Comparison of ENCODE assay signal across 13 cellular contexts in the genomic region with DNA sequence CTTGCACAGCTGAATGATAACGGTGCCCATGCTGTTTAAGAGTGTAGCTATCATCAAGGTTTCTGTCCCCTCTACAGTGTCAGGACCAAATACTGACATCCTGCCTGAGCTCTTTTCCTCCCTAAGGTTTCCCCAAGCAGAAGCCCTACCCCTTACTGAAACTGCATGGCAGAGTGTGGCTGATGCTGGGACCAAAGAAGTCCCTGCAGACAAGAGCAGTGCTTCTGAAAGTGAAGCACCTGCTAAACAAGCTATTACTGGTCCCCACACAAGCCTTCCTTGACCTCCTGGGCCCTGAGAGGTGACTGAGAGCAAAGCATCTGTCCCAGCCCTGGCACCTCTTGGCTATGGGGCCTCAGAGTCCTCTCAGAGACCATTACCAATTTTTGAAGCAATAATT. TPM values are rescaled to one million over a fixed set of nuclear protein-coding genes. Genes with fewer than 3 reads are reported as not detected.
DNase-seq lines count a peak whose midpoint lies in the region; ATAC-seq lines count a peak whose summit lies in the region.
"Had no signal": no experiment of that assay in that cellular context is flagged by ENCODE, and none has a peak within 500 bp of the region (broad histone marks: within the 10 kb centered on the region; RNA-seq: fewer than 3 reads in every experiment).

No MANE protein-coding gene starts in this region.

- peak overlapping the region; percentile 65 for H3K4me2 ChIP-seq in BLaER1
- H3K4me2 ChIP-seq: PC-9 had no signal

- DNase-seq in iPS-NIHi11 (ENCODE audit: low spot score) (no peak), NCI-H128 (lab: John Stamatoyannopoulos, UW; ENCODE audit: unreplicated experiment) (no peak), HPDE6-E6E7 (ENCODE audit: extremely low spot score) (no peak)
- DNase-seq: 8988T, NCI-H1930, sigmoid colon had no signal

- peak; percentile 46 for ATAC-seq in GM19372 (IDR thresholded peaks at IDR 0.05; ENCODE audit: low read depth, unreplicated experiment)
- peak; percentile 34 for ATAC-seq in HG02642 (IDR thresholded peaks at IDR 0.05; ENCODE audit: poor library complexity, unreplicated experiment)
- ATAC-seq in HG03432 (IDR thresholded peaks at IDR 0.05; ENCODE audit: unreplicated experiment): peak; percentile 57
- no peak for ATAC-seq in esophagus mucosa

- H3K9ac ChIP-seq in BLaER1: 0 out of 2 replicates have a peak overlapping the region, but pooled peaks have one; percentile 0

- H3K27ac ChIP-seq in BLaER1: no peak overlapping the region
- H3K27ac ChIP-seq: PC-9, sigmoid colon had no signal

- no peak overlapping the region for H3K4me3 ChIP-seq in BLaER1
- H3K4me3 ChIP-seq: PC-9, sigmoid colon had no signal

- H3K36me3 ChIP-seq in BLaER1: no peaks in the 10 kb centered on the region
- H3K36me3 ChIP-seq: sigmoid colon had no signal

- H3K4me1 ChIP-seq in BLaER1: peaks cover 19% of the 10 kb centered on the region
- H3K4me1 ChIP-seq: sigmoid colon had no signal

- H4K20me1 ChIP-seq in BLaER1: no peaks in the 10 kb centered on the region

- no peaks in the 10 kb centered on the region for H3K9me3 ChIP-seq in BLaER1
- H3K9me3 ChIP-seq: sigmoid colon had no signal

- H3K27me3 ChIP-seq in BLaER1: no peaks in the 10 kb centered on the region
- H3K27me3 ChIP-seq: sigmoid colon had no signal

RNA-seq across cellular contexts. Expression of a gene that starts 56.1 kb away (rescaled TPM):
- not detected for total RNA-seq in esophagus mucosa
- total RNA-seq: mononuclear cell, PC-9 had no signal
